ENCODE assay signal across 9 cellular contexts in genomic region chr12:124410354-124411175, GRCh38.
DNase-seq lines count a peak whose midpoint lies in the region; ATAC-seq and TF ChIP-seq lines count a peak whose summit lies in the region.
"Had no signal": no experiment of that assay in that cellular context is flagged by ENCODE, and none has a peak within 500 bp of the region (broad histone marks: within the 10 kb centered on the region; RNA-seq: fewer than 3 reads in every experiment).

No MANE protein-coding gene starts in this region.

- H3K9ac ChIP-seq in neural progenitor cell, result peak overlapping the region; percentile 37

- DNase-seq in A673 (ENCODE audit: low spot score), result no peak
- peak; percentile 80 for DNase-seq in NCI-H1694 treated with DMSO at 0.1 percent for 48 hours (lab: John Stamatoyannopoulos, UW)
- DNase-seq in ecto neural progenitor cell (ENCODE audit: low spot score), result peak; percentile 60
- DNase-seq in neural progenitor cell (ENCODE audit: low spot score), result no peak
- no peak for DNase-seq in NCI-H510A (lab: John Stamatoyannopoulos, UW)
- DNase-seq in C1 segment of cervical spinal cord (lab: John Stamatoyannopoulos, UW), result no peak

- H3K36me3 Mint-ChIP-seq in neural progenitor cell, result peaks cover under 1% of the 10 kb centered on the region

- H3K4me1 ChIP-seq in A673 (ENCODE audit: insufficient read depth, low read length, poor library complexity, severe bottlenecking) (peaks cover 10% of the 10 kb centered on the region), neural progenitor cell (peaks cover 18% of the 10 kb centered on the region)

- peaks cover 6% of the 10 kb centered on the region for H3K36me3 ChIP-seq in A673 (ENCODE audit: insufficient read depth, low read length, poor library complexity, severe bottlenecking)
- no peaks in the 10 kb centered on the region for H3K36me3 ChIP-seq in neural progenitor cell

- peak overlapping the region; percentile 59 for H3K4me2 ChIP-seq in neural progenitor cell

- H3K9me3 Mint-ChIP-seq in neural progenitor cell, result no peaks in the 10 kb centered on the region

- no peaks in the 10 kb centered on the region for H3K79me2 ChIP-seq in neural progenitor cell (ENCODE audit: low read depth)

- no peaks in the 10 kb centered on the region for H3K9me3 ChIP-seq in A673 (ENCODE audit: low read depth, low read length, poor library complexity, severe bottlenecking)
- no peaks in the 10 kb centered on the region for H3K9me3 ChIP-seq in neural progenitor cell (ENCODE audit: low read depth)

- intact Hi-C loops in A673 (cut with micrococcal nuclease; ENCODE audit: unreplicated experiment), result no loop called here

- TF ChIP-seq CTCF in A673 (conservative IDR thresholded peaks at IDR 0.05; ENCODE audit: low read depth, low read length) (no peak), neural progenitor cell (IDR thresholded peaks at IDR 0.05) (no peak)

- H3K27me3 Mint-ChIP-seq in neural progenitor cell (ENCODE audit: insufficient read depth, low read depth), result peaks cover 3% of the 10 kb centered on the region

- ATAC-seq in HG03432 (IDR thresholded peaks at IDR 0.05; ENCODE audit: unreplicated experiment) (no peak), GM19351 (IDR thresholded peaks at IDR 0.05; ENCODE audit: unreplicated experiment) (no peak)

- H3K27ac ChIP-seq in A673 (ENCODE audit: low read depth, low read length, poor library complexity, severe bottlenecking), result peak overlapping the region; percentile 37
- peak overlapping the region; percentile 86 for H3K27ac ChIP-seq in neural progenitor cell
- H3K27ac ChIP-seq: SK-N-MC had no signal

- CTCF ChIA-PET in A673 (lab: Charles Lee), result no interaction called here

- no peak overlapping the region for H3K4me3 Mint-ChIP-seq in neural progenitor cell

- H4K20me1 ChIP-seq in neural progenitor cell (ENCODE audit: low read depth), result peaks cover 24% of the 10 kb centered on the region

- no peak overlapping the region for H2AFZ ChIP-seq in neural progenitor cell (replicated peaks)

- H3F3A ChIP-seq in neural progenitor cell (ENCODE audit: low read depth), result no peaks in the 10 kb centered on the region

- peak overlapping the region; percentile 44 for H3K27ac Mint-ChIP-seq in neural progenitor cell

- no peaks in the 10 kb centered on the region for H3K27me3 ChIP-seq in A673 (replicated peaks; ENCODE audit: insufficient read depth, low read depth, low read length, poor library complexity)
- H3K27me3 ChIP-seq in neural progenitor cell, result no peaks in the 10 kb centered on the region

- H3K4me3 ChIP-seq in A673 (ENCODE audit: low read depth, low read length, poor library complexity, severe bottlenecking) (no peak overlapping the region), neural progenitor cell (no peak overlapping the region)
- H3K4me3 ChIP-seq: SK-N-MC had no signal

- H3K4me1 Mint-ChIP-seq in neural progenitor cell, result peaks cover 30% of the 10 kb centered on the region

- BruUV-seq in A673 (replicated peaks; lab: Mats Ljungman, UMichigan), result no TSS peak

- POLR2A ChIA-PET in A673 (lab: Charles Lee; ENCODE audit: low non-redundant PET), result no interaction called here

Comparison
In these comparisons a context has a peak if more than half of its experiments do, and no peak if none do; other contexts are left out.
1. DNase-seq: peak in NCI-H1694 treated with DMSO at 0.1 percent for 48 hours (single experiment) and ecto neural progenitor cell (single experiment); none in A673 (single experiment), neural progenitor cell (single experiment), NCI-H510A (single experiment) and C1 segment of cervical spinal cord (0 of 14).